ENCODE assay signal across 8 cellular contexts in the genomic region with DNA sequence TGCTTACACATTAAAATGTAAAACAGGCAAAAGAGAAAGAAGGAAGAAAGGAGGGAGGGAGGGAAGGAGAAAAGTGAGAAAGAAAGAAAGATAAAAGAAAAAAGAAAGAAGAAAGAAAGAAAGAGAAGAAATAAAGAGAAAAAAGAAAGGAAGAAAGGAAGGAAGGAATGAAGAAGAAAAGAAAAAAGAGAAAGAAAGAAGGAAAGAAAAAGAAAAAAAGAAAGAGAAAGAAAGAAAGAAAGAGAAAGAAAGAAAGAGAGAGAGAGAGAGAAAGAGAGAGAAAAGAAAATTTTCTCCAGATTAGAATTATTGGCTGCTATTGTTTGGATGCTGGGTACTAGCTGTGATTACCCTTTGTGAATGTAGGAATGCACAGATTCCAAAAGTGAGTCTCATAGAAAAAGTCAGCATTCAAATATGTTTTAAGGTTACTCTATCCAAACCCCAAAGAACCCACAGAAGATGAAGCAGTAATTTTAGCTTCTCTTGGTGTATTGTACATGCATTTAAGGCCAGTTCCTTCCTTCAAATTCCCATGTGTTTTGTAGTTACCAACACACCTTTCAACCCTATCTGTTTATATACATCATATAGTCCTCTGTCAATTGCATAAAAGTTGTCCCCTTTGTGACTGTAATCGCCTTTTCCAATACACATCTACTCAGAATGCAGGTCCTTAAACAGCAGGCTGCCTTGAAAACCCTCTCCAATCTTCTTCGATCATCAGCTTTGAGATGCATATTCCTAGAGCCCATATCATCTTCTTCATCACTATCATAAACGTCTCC. TPM values are rescaled to one million over a fixed set of nuclear protein-coding genes. Genes with fewer than 3 reads are reported as not detected.
DNase-seq lines count a peak whose midpoint lies in the region; ATAC-seq and TF ChIP-seq lines count a peak whose summit lies in the region.

No MANE protein-coding gene starts in this region.

- peak overlapping the region; percentile 68 for H3K23ac ChIP-seq in IMR-90 (ENCODE audit: low read depth, low read length)

- H3K27me3 ChIP-seq in IMR-90 (ENCODE audit: control insufficient read depth, insufficient read depth, low read length) (no peaks in the 10 kb centered on the region), uterus (no peaks in the 10 kb centered on the region)

- in situ Hi-C loops in IMR-90 (cut with MboI; ENCODE audit: low sequenced_read_pairs), result no loop called here

- CTCF ChIA-PET in IMR-90 (lab: Yijun Ruan, JAX), result interaction anchor here (0.9 to 1.6 kb wide), 6 partner anchors 14 to 215 kb away, joined by 3 to 13 read pairs (median 3); no protein-coding TSS in a partner anchor
- CTCF ChIA-PET in MCF 10A (lab: Yijun Ruan, JAX), result interaction anchor here (0.6 to 10.2 kb wide), 16 partner anchors 10 to 1065 kb away, joined by 3 to 146 read pairs (median 3); a partner anchor contains a TSS

- H3K4me1 ChIP-seq in IMR-90 (ENCODE audit: control insufficient read depth, insufficient read depth, low read length) (peaks cover 3% of the 10 kb centered on the region), uterus (no peaks in the 10 kb centered on the region)

- peak overlapping the region; percentile 80 for H2BK5ac ChIP-seq in IMR-90 (ENCODE audit: low read depth, low read length, poor library complexity, severe bottlenecking)

- TF ChIP-seq CTCF in IMR-90 (conservative IDR thresholded peaks at IDR 0.05; ENCODE audit: low read depth, low read length) (no peak), MCF 10A (IDR thresholded peaks at IDR 0.05; ENCODE audit: unreplicated experiment) (no peak), uterus (IDR thresholded peaks at IDR 0.05) (no peak)

- POLR2A ChIA-PET in IMR-90 (lab: Charles Lee; ENCODE audit: unreplicated experiment), result interaction anchor here (0.6 to 1.0 kb wide), 4 partner anchors 17 to 1922 kb away, joined by 3 to 7 read pairs (median 6); no protein-coding TSS in a partner anchor
- POLR2A ChIA-PET in MCF 10A (lab: Yijun Ruan, JAX), result interaction anchor here (0.6 to 2.7 kb wide), 14 partner anchors 9 to 628 kb away, joined by 3 to 27 read pairs (median 4); a partner anchor contains a TSS

- H3K79me1 ChIP-seq in IMR-90 (ENCODE audit: low read depth in 1 of 2, low read length in 2 of 2), result peaks cover 5 to 17% of the 10 kb centered on the region in 2 experiments

- peak overlapping the region; percentile 58 for H4K91ac ChIP-seq in IMR-90 (ENCODE audit: insufficient read depth, low read depth, low read length)

- intact Hi-C loops in IMR-90 (cut with micrococcal nuclease) (loop anchor here (2.0 to 5.0 kb wide), 2 partner anchors 35 to 565 kb away; a partner anchor contains a TSS), MCF 10A (cut with micrococcal nuclease) (loop anchor here (1.0 to 5.0 kb wide), 5 partner anchors 16 to 565 kb away; a partner anchor contains a TSS), uterus (cut with DNase I; ENCODE audit: low total_unique reads) (loop anchor here (10.0 kb wide), 1 partner anchor 567 kb away; a partner anchor contains a TSS)

- H3K4me3 Mint-ChIP-seq in MCF 10A (ENCODE audit: unreplicated experiment), result peak overlapping the region; percentile 97

- peak overlapping the region; percentile 98 for H3K27ac Mint-ChIP-seq in MCF 10A (ENCODE audit: low read depth, unreplicated experiment)

- H3K14ac ChIP-seq in IMR-90 (replicated peaks; ENCODE audit: low read depth, low read length), result peak overlapping the region; percentile 57

- H3K18ac ChIP-seq in IMR-90 (ENCODE audit: low read depth, low read length), result peak overlapping the region; percentile 37

- peak overlapping the region; percentile 91 for H2AFZ ChIP-seq in IMR-90 (replicated peaks; ENCODE audit: low read length, poor library complexity)

- H2BK120ac ChIP-seq in IMR-90 (ENCODE audit: low read depth, low read length), result peak overlapping the region; percentile 87

- H2BK15ac ChIP-seq in IMR-90 (ENCODE audit: low read depth, low read length), result peak overlapping the region; percentile 43; the same call in 1 of the 3 replicates

- peak overlapping the region; percentile 88 for H3K9ac ChIP-seq in IMR-90 (ENCODE audit: low read depth, low read length)

- H4K8ac ChIP-seq in IMR-90 (ENCODE audit: low read depth in 2 of 2, low read length in 2 of 2), result peak overlapping the region; percentile 57 to 82

- H3K56ac ChIP-seq in IMR-90 (ENCODE audit: extremely low read depth, insufficient read depth, low read length), result peak overlapping the region; percentile 77

- WGBS in IMR-90 (ENCODE audit: extremely low coverage in 2 of 2, insufficient read length in 1 of 2), 2 experiments, result no CpG with 5 or more reads among the region's 3 CpGs

- H3K4me3 ChIP-seq in IMR-90 (ENCODE audit: insufficient read depth, low read depth, low read length) (peak overlapping the region; percentile 82), uterus (peak overlapping the region; percentile 84 to 95)

- peak overlapping the region; percentile 90 for H3K4me2 ChIP-seq in IMR-90 (ENCODE audit: low read depth, low read length)

- H3K27ac ChIP-seq in IMR-90 (ENCODE audit: insufficient read depth, low read length) (peak overlapping the region; percentile 82), uterus (peak overlapping the region; percentile 94 to 97)

- H2BK20ac ChIP-seq in IMR-90 (ENCODE audit: low read depth, low read length), result peak overlapping the region; percentile 64

- TSS peak; percentile 81 for BruUV-seq in IMR-90 (replicated peaks; lab: Mats Ljungman, UMichigan)
- TSS peak; percentile 53 for BruUV-seq in MCF 10A (replicated peaks; lab: Mats Ljungman, UMichigan)

- ATAC-seq in IMR-90 (ENCODE audit: low read depth), result peak; percentile 5
- ATAC-seq in HG03565 (IDR thresholded peaks at IDR 0.05; ENCODE audit: unreplicated experiment), result no peak

- H3K9me3 Mint-ChIP-seq in MCF 10A (ENCODE audit: unreplicated experiment), result no peaks in the 10 kb centered on the region

- TF ChIP-seq POLR2A in IMR-90 (IDR thresholded peaks at IDR 0.05; ENCODE audit: low read depth, low read length), result no peak
- TF ChIP-seq POLR2A in uterus (IDR thresholded peaks at IDR 0.05), result no peak

- no peak for TF ChIP-seq RAD21 in IMR-90 (IDR thresholded peaks at IDR 0.05; ENCODE audit: low read length)

- no peaks in the 10 kb centered on the region for H4K20me1 ChIP-seq in IMR-90 (ENCODE audit: insufficient read depth, low read length)

- no peaks in the 10 kb centered on the region for H3K27me3 Mint-ChIP-seq in MCF 10A (ENCODE audit: insufficient read depth, unreplicated experiment)

- peak; percentile 8 for DNase-seq in NCI-H1105 treated with DMSO at 0.1 percent for 48 hours (lab: John Stamatoyannopoulos, UW)
- no peak for DNase-seq in NCI-H1105 (lab: John Stamatoyannopoulos, UW)
- peak; percentile 68 for DNase-seq in IMR-90
- no peak for DNase-seq in MCF 10A (ENCODE audit: unreplicated experiment)
- peak; percentile 28 for DNase-seq in medulla oblongata (ENCODE audit: extremely low spot score)
- DNase-seq in uterus, result no peak
- no peak for DNase-seq in NCI-H128 (lab: John Stamatoyannopoulos, UW; ENCODE audit: unreplicated experiment)

- peak overlapping the region; percentile 58 for H2AK9ac ChIP-seq in IMR-90 (replicated peaks; ENCODE audit: low read depth, low read length, poor library complexity)

- H3K36me3 Mint-ChIP-seq in MCF 10A (ENCODE audit: insufficient read depth, unreplicated experiment), result peaks cover 11% of the 10 kb centered on the region

- peaks cover 1% of the 10 kb centered on the region; the same call in 1 of the 2 replicates for H3K36me3 ChIP-seq in IMR-90 (ENCODE audit: control insufficient read depth, insufficient read depth, low read length)
- H3K36me3 ChIP-seq in uterus, result no peaks in the 10 kb centered on the region

- peaks cover 46% of the 10 kb centered on the region for H3K4me1 Mint-ChIP-seq in MCF 10A (ENCODE audit: insufficient read depth, unreplicated experiment)

- peak overlapping the region; percentile 79 for H3K4ac ChIP-seq in IMR-90 (ENCODE audit: low read depth, low read length)

- H3K9me3 ChIP-seq in IMR-90 (ENCODE audit: control insufficient read depth, insufficient read depth, low read length), result no peaks in the 10 kb centered on the region
- H3K9me3 ChIP-seq in uterus, result no peaks in the 10 kb centered on the region

- peaks cover under 1% of the 10 kb centered on the region; the same call in 1 of the 2 replicates for H3K9me1 ChIP-seq in IMR-90 (ENCODE audit: insufficient read depth, low read length)

- dilution Hi-C loops in IMR-90 (cut with HindIII; ENCODE audit: low sequenced_read_pairs, unreplicated experiment), result no loop called here

- peak overlapping the region; percentile 52; the same call in 1 of the 2 replicates for H4K5ac ChIP-seq in IMR-90 (ENCODE audit: low read depth, low read length)

- no peak overlapping the region for H2AK5ac ChIP-seq in IMR-90 (ENCODE audit: low read depth, low read length)

TF ChIP-seq in IMR-90, 13 proteins besides CTCF, POLR2A, EP300 and RAD21:
- TF ChIP-seq NFE2L2 (IDR thresholded peaks at IDR 0.05; ENCODE audit: low read depth, low read length) (no peak), MAFK (IDR thresholded peaks at IDR 0.05; ENCODE audit: low read depth, low read length) (no peak)
TF ChIP-seq in IMR-90: peak in this region for 0.

RNA-seq across cellular contexts. Expression of a gene that starts 0.8 kb away (rescaled TPM):
- total RNA-seq in IMR-90 (2012; rRNA removed) (36.4 and 46.1 TPM in 2 replicates), MCF 10A (2022) (26.3 and 27.7 TPM in 2 replicates), uterus (10 to 100 TPM in 3 of 4 donors, 1 to 10 TPM in 1; 7.2 to 65.2 (median 28.3) TPM)
- polyA plus RNA-seq in IMR-90 (2012; rRNA removed), result 14.4 and 19.9 TPM in 2 replicates
- 2.2 and 3.0 TPM in 2 replicates for polyA plus RNA-seq in IMR-90 (2012; cell fraction: cytosol; rRNA removed)
- polyA plus RNA-seq in IMR-90 (2012; cell fraction: nucleus; rRNA removed; ENCODE audit: low replicate concordance), result 14.9 and 66.0 TPM in 2 replicates

RNA-seq across cellular contexts. Expression of a gene that starts 30.1 kb away (rescaled TPM):
- total RNA-seq in IMR-90 (2012; rRNA removed) (2.5 and 2.7 TPM in 2 replicates), MCF 10A (2022) (3.4 and 4.2 TPM in 2 replicates), uterus (10 to 100 TPM in 1 of 4 donors, 1 to 10 TPM in 3; 3.2 to 17.8 (median 9.2) TPM)
- polyA plus RNA-seq in IMR-90 (2012; rRNA removed), result 3.0 and 3.1 TPM in 2 replicates
- polyA plus RNA-seq in IMR-90 (2012; cell fraction: cytosol; rRNA removed), result 1.1 and 1.5 TPM in 2 replicates
- polyA plus RNA-seq in IMR-90 (2012; cell fraction: nucleus; rRNA removed; ENCODE audit: low replicate concordance), result 3.8 and 4.2 TPM in 2 replicates

RNA-seq across cellular contexts. Expression of a gene that starts 34.8 kb away (rescaled TPM):
- total RNA-seq in IMR-90 (2012; rRNA removed), result 9.3 and 13.9 TPM in 2 replicates
- polyA plus RNA-seq in IMR-90 (2012; rRNA removed), result 2.9 and 3.2 TPM in 2 replicates
- 0.18 and 0.50 TPM in 2 replicates for polyA plus RNA-seq in IMR-90 (2012; cell fraction: cytosol; rRNA removed)
- 0.15 and 0.73 TPM in 2 replicates for polyA plus RNA-seq in IMR-90 (2012; cell fraction: nucleus; rRNA removed; ENCODE audit: low replicate concordance)
- total RNA-seq in MCF 10A (2022), result 0.74 and 1.6 TPM in 2 replicates
- total RNA-seq in uterus, result 10 to 100 TPM in 1 of 4 donors, not detected in 3; 18.5 TPM

RNA-seq across cellular contexts. Expression of a gene that starts 55.8 kb away (rescaled TPM):
- total RNA-seq in IMR-90 (2012; rRNA removed), result not detected in 2 replicates
- polyA plus RNA-seq in IMR-90 (2012; rRNA removed), result not detected in 2 replicates
- not detected in 2 replicates for polyA plus RNA-seq in IMR-90 (2012; cell fraction: cytosol; rRNA removed)
- polyA plus RNA-seq in IMR-90 (2012; cell fraction: nucleus; rRNA removed; ENCODE audit: low replicate concordance), result not detected in 2 replicates
- not detected in 2 replicates for total RNA-seq in MCF 10A (2022)
- not detected for total RNA-seq in uterus

Comparison
In these comparisons a context has a peak if more than half of its experiments do, and no peak if none do; other contexts are left out.
1. DNase-seq: peak in NCI-H1105 treated with DMSO at 0.1 percent for 48 hours (single experiment), IMR-90 (single experiment) and medulla oblongata (single experiment); none in NCI-H1105 (single experiment), MCF 10A (single experiment), uterus (0 of 2) and NCI-H128 (single experiment).